ENCODE assay signal across 10 cellular contexts in the genomic region with DNA sequence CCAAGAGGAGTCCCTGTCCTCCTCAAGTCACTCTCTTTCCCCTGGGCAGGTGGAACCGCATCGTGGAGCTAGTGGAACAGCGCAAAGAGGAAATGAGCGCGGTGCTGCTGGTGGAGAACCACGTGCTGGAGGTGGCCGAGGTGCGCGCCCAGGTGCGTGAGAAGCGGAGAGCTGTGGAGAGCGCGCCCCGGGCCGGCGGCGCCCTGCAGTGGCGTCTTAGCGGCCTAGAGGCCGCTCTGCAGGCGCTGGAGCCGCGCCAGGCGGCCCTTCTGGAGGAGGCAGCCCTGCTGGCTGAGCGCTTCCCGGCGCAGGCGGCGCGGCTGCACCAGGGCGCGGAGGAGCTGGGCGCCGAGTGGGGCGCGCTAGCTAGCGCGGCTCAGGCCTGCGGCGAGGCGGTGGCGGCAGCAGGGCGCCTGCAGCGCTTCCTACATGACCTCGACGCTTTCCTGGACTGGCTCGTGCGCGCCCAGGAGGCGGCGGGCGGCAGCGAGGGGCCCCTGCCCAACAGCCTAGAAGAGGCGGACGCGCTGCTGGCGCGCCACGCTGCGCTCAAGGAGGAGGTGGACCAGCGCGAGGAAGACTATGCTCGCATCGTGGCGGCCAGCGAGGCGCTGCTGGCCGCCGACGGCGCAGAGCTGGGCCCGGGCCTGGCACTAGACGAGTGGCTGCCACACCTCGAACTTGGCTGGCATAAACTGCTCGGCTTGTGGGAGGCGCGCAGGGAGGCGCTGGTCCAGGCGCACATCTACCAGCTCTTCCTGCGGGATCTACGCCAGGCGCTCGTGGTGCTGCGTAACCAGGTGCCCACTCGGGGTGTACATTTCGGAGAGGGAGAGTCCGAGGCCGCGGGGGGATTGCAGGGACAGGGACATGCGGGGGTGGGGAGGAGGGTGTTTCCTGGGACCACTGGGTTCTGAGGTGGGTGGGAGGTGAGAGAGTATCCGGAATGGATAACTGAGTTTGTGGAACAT. TPM values are rescaled to one million over a fixed set of nuclear protein-coding genes. Genes with fewer than 3 reads are reported as not detected.
DNase-seq lines count a peak whose midpoint lies in the region; ATAC-seq, FAIRE-seq and TF ChIP-seq lines count a peak whose summit lies in the region.
"Had no signal": no experiment of that assay in that cellular context is flagged by ENCODE, and none has a peak within 500 bp of the region (broad histone marks: within the 10 kb centered on the region; RNA-seq: fewer than 3 reads in every experiment).

No MANE protein-coding gene starts in this region.

- H3K9ac ChIP-seq in K562 (ENCODE audit: insufficient read depth in 1 of 2, low read depth in 2 of 2, low read length in 2 of 2): no peak overlapping the region

- peak; percentile 7 for DNase-seq in COLO668 (lab: John Stamatoyannopoulos, UW; ENCODE audit: unreplicated experiment)
- no peak for DNase-seq in HFF-Myc (ENCODE audit: extremely low read depth, low read depth)
- no peak for DNase-seq in K562 (ENCODE audit: extremely low read depth in 1 of 4, low spot score in 3 of 4)
- peak in 1 of 2 donors; percentile 75 for DNase-seq in left lung
- no peak for DNase-seq in T-helper 9 cell
- no peak for DNase-seq in SIG-M5 treated with dmso at 0.1 percent for 504 hours (lab: John Stamatoyannopoulos, UW; ENCODE audit: unreplicated experiment)
- DNase-seq in NCI-H748 treated with DMSO at 0.1 percent for 48 hours (lab: John Stamatoyannopoulos, UW): no peak

- H3K9me3 ChIP-seq in K562 (replicated peaks; ENCODE audit: control insufficient read depth, insufficient read depth, low read depth, low read length): no peaks in the 10 kb centered on the region
- no peaks in the 10 kb centered on the region for H3K9me3 ChIP-seq in left lung
- H3K9me3 ChIP-seq: SJSA1 had no signal

- H3K4me2 ChIP-seq in K562 (ENCODE audit: insufficient read depth, low read length): no peak overlapping the region

- POLR2A ChIA-PET in K562 (lab: Yijun Ruan, JAX): interaction anchor here (1.7 kb wide), 1 partner anchor 14 kb away, joined by 4 read pairs; no protein-coding TSS in a partner anchor

- H3K27ac ChIP-seq in K562 (ENCODE audit: extremely low read depth, low read depth, low read length) (no peak overlapping the region), left lung (no peak overlapping the region)
- H3K27ac ChIP-seq: epithelial cell of prostate, SJSA1 had no signal

- in situ Hi-C loops in K562 (cut with MboI): no loop called here

- TF ChIP-seq POLR2A in K562 (conservative IDR thresholded peaks at IDR 0.05): no peak

- H2AFZ ChIP-seq in K562 (ENCODE audit: low read depth, low read length): no peak overlapping the region

- CTCF ChIA-PET in K562 (lab: Yijun Ruan, JAX; ENCODE audit: low intra/inter-chr PET ratio): no interaction called here

- no peak for FAIRE-seq in K562 (lab: Jason Lieb, UNC)

- intact Hi-C loops in K562 (cut with micrococcal nuclease): loop anchor here (5.0 kb wide), 1 partner anchor 77 kb away; a partner anchor contains a TSS
- intact Hi-C loops in left lung (cut with DNase I): no loop called here

- no peak overlapping the region for H3K4me3 ChIP-seq in HFF-Myc (replicated peaks; ENCODE audit: low read depth, low read length)
- no peak overlapping the region for H3K4me3 ChIP-seq in K562
- no peak overlapping the region for H3K4me3 ChIP-seq in left lung
- H3K4me3 ChIP-seq: SJSA1 had no signal

- H3K36me3 ChIP-seq in K562 (ENCODE audit: control insufficient read depth, insufficient read depth, low read length) (no peaks in the 10 kb centered on the region), left lung (no peaks in the 10 kb centered on the region)
- H3K36me3 ChIP-seq: SJSA1 had no signal

- H3K27me3 ChIP-seq in K562 (ENCODE audit: control insufficient read depth in 2 of 2, insufficient read depth in 2 of 2, low read length in 2 of 2) (no peaks in the 10 kb centered on the region), left lung (peaks cover 9 to 81% of the 10 kb centered on the region in 2 donors)

- H3K4me1 ChIP-seq in K562 (replicated peaks in 1 of 2; ENCODE audit: control insufficient read depth in 2 of 2, insufficient read depth in 2 of 2, low read length in 2 of 2) (peaks cover 16 to 27% of the 10 kb centered on the region in 2 experiments), left lung (peaks cover 0 to 10% of the 10 kb centered on the region in 2 donors)
- H3K4me1 ChIP-seq: SJSA1 had no signal

- no TSS peak for BruUV-seq in K562 (replicated peaks; lab: Mats Ljungman, UMichigan)

- H4K20me1 ChIP-seq in K562 (replicated peaks; ENCODE audit: control insufficient read depth, insufficient read depth, low read length): no peaks in the 10 kb centered on the region

- no peaks in the 10 kb centered on the region for H3K9me1 ChIP-seq in K562 (ENCODE audit: control insufficient read depth, insufficient read depth, low read length)

- no peak for TF ChIP-seq RAD21 in K562 (CRISPR knock-in tag; conservative IDR thresholded peaks at IDR 0.05 in 1 of 2, IDR thresholded peaks at IDR 0.05 in 1 of 2)

- H3K79me2 ChIP-seq in K562 (ENCODE audit: control insufficient read depth, insufficient read depth, low read length): no peaks in the 10 kb centered on the region

- TF ChIP-seq CTCF in HFF-Myc (IDR thresholded peaks at IDR 0.05; ENCODE audit: low read depth, low read length, missing control alignments): peak; percentile 8
- TF ChIP-seq CTCF in K562 (IDR thresholded peaks at IDR 0.05 in 2 of 3, conservative IDR thresholded peaks at IDR 0.05 in 1 of 3; ENCODE audit: insufficient read depth in 2 of 3, low read depth in 1 of 3, low read length in 3 of 3): no peak
- TF ChIP-seq CTCF in left lung (IDR thresholded peaks at IDR 0.05): no peak

- ATAC-seq in K562 (no peak), left lung (peak; percentile 76), HG03469 (IDR thresholded peaks at IDR 0.05; ENCODE audit: unreplicated experiment) (no peak)

- WGBS in K562 (ENCODE audit: insufficient coverage, low coverage, missing lambda C conversion rate): 90% methylated on average over 59 of the region's 91 CpGs

- TF ChIP-seq EP300 in K562 (IDR thresholded peaks at IDR 0.05; ENCODE audit: low read length): no peak

RNA-seq across cellular contexts. Expression of a gene that starts 52.8 kb away (rescaled TPM):
- 5.7 and 11.0 TPM in 2 replicates for total RNA-seq in K562 (2011; cell fraction: chromatin; rRNA removed; ENCODE audit: low replicate concordance)
- total RNA-seq in K562 (2011; cell fraction: nucleolus; rRNA removed): 3.8 and 4.5 TPM in 2 replicates
- 5.3 and 6.9 TPM in 2 replicates for total RNA-seq in K562 (2011; cell fraction: nucleoplasm; rRNA removed)
- total RNA-seq in K562 (2014; rRNA removed) (0.86 and 2.0 TPM in 2 replicates), K562 (2014; rRNA removed; fragmentation: Illumina TruSeq; extraction: Trizol) (0.16 and 0.47 TPM in 2 replicates), K562 (2015; rRNA removed; fragmentation: Illumina TruSeq; extraction: Trizol) (0.83 and 1.3 TPM in 2 replicates), K562 (2021) (1.5 and 1.6 TPM in 2 replicates), left lung (1 to 10 TPM in 1 of 2 donors, under 1 TPM in 1; 0.42 to 1.3 TPM)
- polyA plus RNA-seq in K562 (2011; rRNA removed) (1.2 and 1.3 TPM in 2 replicates), K562 (2014; fragmentation: Illumina TruSeq; extraction: Trizol) (0.51 and 0.70 TPM in 2 replicates), K562 (2014; fragmentation: Nextera tagmentation; extraction: Ambion mirVana) (under 1 TPM; 0.01 to 0.10 TPM), K562 (2014; rRNA removed) (1.2 and 1.3 TPM in 2 replicates)
- polyA plus RNA-seq in K562 (2011; cell fraction: cytosol; rRNA removed): 0.94 and 1.8 TPM in 2 replicates
- polyA plus RNA-seq in K562 (2011; cell fraction: nucleus; rRNA removed): 2.6 and 3.5 TPM in 2 replicates
- polyA plus RNA-seq in K562 (2012): 1.7 and 1.9 TPM in 2 replicates
- 1.1 and 1.5 TPM in 2 replicates for polyA minus RNA-seq in K562 (2011; rRNA and poly(A)+ RNA removed)
- 0.38 and 0.46 TPM in 2 replicates for polyA minus RNA-seq in K562 (2011; cell fraction: cytosol; rRNA and poly(A)+ RNA removed)
- 0.81 and 1.4 TPM in 2 replicates for polyA minus RNA-seq in K562 (2011; cell fraction: nucleus; rRNA and poly(A)+ RNA removed)

RNA-seq across cellular contexts. Expression of a gene that starts 54.1 kb away (rescaled TPM):
- total RNA-seq in K562 (2011; cell fraction: chromatin; rRNA removed; ENCODE audit: low replicate concordance): 26.9 and 65.0 TPM in 2 replicates
- 107 and 125 TPM in 2 replicates for total RNA-seq in K562 (2011; cell fraction: nucleolus; rRNA removed)
- 74.7 and 75.7 TPM in 2 replicates for total RNA-seq in K562 (2011; cell fraction: nucleoplasm; rRNA removed)
- total RNA-seq in K562 (2014; rRNA removed) (749 and 813 TPM in 2 replicates), K562 (2014; rRNA removed; fragmentation: Illumina TruSeq; extraction: Trizol) (110 and 229 TPM in 2 replicates), K562 (2015; rRNA removed; fragmentation: Illumina TruSeq; extraction: Trizol) (331 and 332 TPM in 2 replicates), K562 (2021) (457 and 476 TPM in 2 replicates), left lung (100 to 1,000 TPM; 123 to 192 TPM)
- polyA plus RNA-seq in K562 (2011; rRNA removed) (368 and 461 TPM in 2 replicates), K562 (2014; fragmentation: Illumina TruSeq; extraction: Trizol) (260 and 428 TPM in 2 replicates), K562 (2014; fragmentation: Nextera tagmentation; extraction: Ambion mirVana) (100 to 1,000 TPM in 1 of 2 experiments, 10 to 100 TPM in 1; 81.1 to 184 TPM), K562 (2014; rRNA removed) (634 and 677 TPM in 2 replicates)
- polyA plus RNA-seq in K562 (2011; cell fraction: cytosol; rRNA removed): 836 and 2,229 TPM in 2 replicates
- 252 and 288 TPM in 2 replicates for polyA plus RNA-seq in K562 (2011; cell fraction: nucleus; rRNA removed)
- 416 and 585 TPM in 2 replicates for polyA plus RNA-seq in K562 (2012)
- 85.4 and 138 TPM in 2 replicates for polyA minus RNA-seq in K562 (2011; rRNA and poly(A)+ RNA removed)
- polyA minus RNA-seq in K562 (2011; cell fraction: cytosol; rRNA and poly(A)+ RNA removed): 198 and 225 TPM in 2 replicates
- 34.6 and 38.7 TPM in 2 replicates for polyA minus RNA-seq in K562 (2011; cell fraction: nucleus; rRNA and poly(A)+ RNA removed)

RNA-seq across cellular contexts. Expression of a gene that starts 57.0 kb away (rescaled TPM):
- 33.3 and 146 TPM in 2 replicates for total RNA-seq in K562 (2011; cell fraction: chromatin; rRNA removed; ENCODE audit: low replicate concordance)
- 62.0 and 84.4 TPM in 2 replicates for total RNA-seq in K562 (2011; cell fraction: nucleolus; rRNA removed)
- total RNA-seq in K562 (2011; cell fraction: nucleoplasm; rRNA removed): 39.4 and 65.9 TPM in 2 replicates
- total RNA-seq in K562 (2014; rRNA removed) (33.7 and 48.0 TPM in 2 replicates), K562 (2014; rRNA removed; fragmentation: Illumina TruSeq; extraction: Trizol) (6.6 and 9.6 TPM in 2 replicates), K562 (2015; rRNA removed; fragmentation: Illumina TruSeq; extraction: Trizol) (17.5 and 22.3 TPM in 2 replicates), K562 (2021) (54.5 and 58.1 TPM in 2 replicates), left lung (100 to 1,000 TPM in 1 of 2 donors, 10 to 100 TPM in 1; 73.9 to 122 TPM)
- polyA plus RNA-seq in K562 (2011; rRNA removed) (18.9 and 24.4 TPM in 2 replicates), K562 (2014; fragmentation: Illumina TruSeq; extraction: Trizol) (33.7 and 42.0 TPM in 2 replicates), K562 (2014; fragmentation: Nextera tagmentation; extraction: Ambion mirVana) (1 to 10 TPM; 1.2 to 4.9 TPM), K562 (2014; rRNA removed) (34.2 and 40.4 TPM in 2 replicates)
- 34.0 and 79.0 TPM in 2 replicates for polyA plus RNA-seq in K562 (2011; cell fraction: cytosol; rRNA removed)
- polyA plus RNA-seq in K562 (2011; cell fraction: nucleus; rRNA removed): 68.6 and 104 TPM in 2 replicates
- 56.1 and 106 TPM in 2 replicates for polyA plus RNA-seq in K562 (2012)
- 11.5 and 17.4 TPM in 2 replicates for polyA minus RNA-seq in K562 (2011; rRNA and poly(A)+ RNA removed)
- polyA minus RNA-seq in K562 (2011; cell fraction: cytosol; rRNA and poly(A)+ RNA removed): 53.0 and 61.0 TPM in 2 replicates
- 18.8 and 19.9 TPM in 2 replicates for polyA minus RNA-seq in K562 (2011; cell fraction: nucleus; rRNA and poly(A)+ RNA removed)
